In genomic region chr7:127107601-127108007, GRCh38 we compare ENCODE assay signal across 8 cellular contexts.
DNase-seq lines count a peak whose midpoint lies in the region; ATAC-seq, FAIRE-seq and TF ChIP-seq lines count a peak whose summit lies in the region.

No MANE protein-coding gene starts in this region.

- no peaks in the 10 kb centered on the region for H3K79me2 ChIP-seq in astrocyte (ENCODE audit: insufficient read depth, low read length)

- no peak for TF ChIP-seq POLR2A in thyroid gland (IDR thresholded peaks at IDR 0.05)

- H3K4me3 ChIP-seq in Caco-2 (ENCODE audit: low read depth, low read length), result no peak overlapping the region
- H3K4me3 ChIP-seq in astrocyte (ENCODE audit: insufficient read depth, low read depth, low read length), result no peak overlapping the region
- H3K4me3 ChIP-seq in kidney (ENCODE audit: low read length in 2 of 2), result no peak overlapping the region
- no peak overlapping the region for H3K4me3 ChIP-seq in thyroid gland (replicated peaks in 1 of 3)

- H3K27ac ChIP-seq in astrocyte (ENCODE audit: low read depth, low read length) (no peak overlapping the region), kidney (ENCODE audit: low read depth in 2 of 2, low read length in 2 of 2) (no peak overlapping the region), thyroid gland (no peak overlapping the region)

- H3K9ac ChIP-seq in astrocyte (ENCODE audit: low read length), result no peak overlapping the region
- no peak overlapping the region for H3K9ac ChIP-seq in kidney (ENCODE audit: low read length in 2 of 2)

- H3K9me3 Mint-ChIP-seq in Caco-2 (ENCODE audit: unreplicated experiment) (no peaks in the 10 kb centered on the region), astrocyte (ENCODE audit: unreplicated experiment) (no peaks in the 10 kb centered on the region)

- peak; percentile 37 for FAIRE-seq in astrocyte (lab: Jason Lieb, UNC)
- FAIRE-seq in kidney (lab: Jason Lieb, UNC), result no peak

- peak; percentile 33 to 75 for TF ChIP-seq CTCF in Caco-2 (IDR thresholded peaks at IDR 0.05; ENCODE audit: insufficient read depth in 1 of 2, low read depth in 1 of 2, low read length in 1 of 2, severe bottlenecking in 1 of 2, unreplicated experiment in 1 of 2)
- TF ChIP-seq CTCF in astrocyte (IDR thresholded peaks at IDR 0.05; ENCODE audit: insufficient read depth, low read depth, low read length), result peak; percentile 37
- TF ChIP-seq CTCF in kidney (IDR thresholded peaks at IDR 0.05; ENCODE audit: borderline replicate concordance, extremely low read depth, insufficient read depth), result peak; percentile 34
- peak in 3 of 6 experiments; percentile 19 to 34 (median 26) for TF ChIP-seq CTCF in thyroid gland (IDR thresholded peaks at IDR 0.05)

- no peaks in the 10 kb centered on the region for H3K4me1 Mint-ChIP-seq in Caco-2 (ENCODE audit: low read depth, unreplicated experiment)
- no peaks in the 10 kb centered on the region for H3K4me1 Mint-ChIP-seq in astrocyte (ENCODE audit: low read depth, unreplicated experiment)

- H3K36me3 Mint-ChIP-seq in Caco-2 (ENCODE audit: insufficient read depth, unreplicated experiment) (no peaks in the 10 kb centered on the region), astrocyte (ENCODE audit: low read depth, unreplicated experiment) (no peaks in the 10 kb centered on the region)

- H3K36me3 ChIP-seq in Caco-2 (ENCODE audit: control insufficient read depth, insufficient read depth, low read length) (no peaks in the 10 kb centered on the region), astrocyte (ENCODE audit: insufficient read depth, low read length) (no peaks in the 10 kb centered on the region), kidney (ENCODE audit: control insufficient read depth in 1 of 2, insufficient read depth in 2 of 2, low read length in 2 of 2) (no peaks in the 10 kb centered on the region), thyroid gland (no peaks in the 10 kb centered on the region)

- H2AFZ ChIP-seq in astrocyte (ENCODE audit: low read depth, low read length), result no peak overlapping the region

- H3K27ac Mint-ChIP-seq in Caco-2 (ENCODE audit: unreplicated experiment) (no peak overlapping the region), astrocyte (ENCODE audit: unreplicated experiment) (no peak overlapping the region)

- no peaks in the 10 kb centered on the region for H3K4me1 ChIP-seq in Caco-2
- H3K4me1 ChIP-seq in astrocyte (ENCODE audit: insufficient read depth, low read length), result no peaks in the 10 kb centered on the region
- H3K4me1 ChIP-seq in kidney (ENCODE audit: control insufficient read depth in 1 of 2, insufficient read depth in 1 of 2, low read depth in 1 of 2, low read length in 2 of 2), result no peaks in the 10 kb centered on the region
- H3K4me1 ChIP-seq in thyroid gland, result no peaks in the 10 kb centered on the region

- H4K20me1 ChIP-seq in astrocyte (ENCODE audit: insufficient read depth, low read length), result no peaks in the 10 kb centered on the region

- CTCF ChIA-PET in Caco-2 (lab: Charles Lee), result interaction anchor here (1.5 kb wide), 1 partner anchor 147 kb away, joined by 9 read pairs; no protein-coding TSS in a partner anchor

- H3K4me3 Mint-ChIP-seq in Caco-2 (ENCODE audit: unreplicated experiment), result no peak overlapping the region
- H3K4me3 Mint-ChIP-seq in astrocyte (ENCODE audit: unreplicated experiment), result no peak overlapping the region

- H3K27me3 ChIP-seq in Caco-2 (replicated peaks; ENCODE audit: control insufficient read depth, insufficient read depth, low read length) (no peaks in the 10 kb centered on the region), astrocyte (ENCODE audit: insufficient read depth, low read length) (no peaks in the 10 kb centered on the region), thyroid gland (no peaks in the 10 kb centered on the region)

- peak; percentile 88 for ATAC-seq in GM18907 (IDR thresholded peaks at IDR 0.05; ENCODE audit: unreplicated experiment)
- ATAC-seq in HG03025 (IDR thresholded peaks at IDR 0.05; ENCODE audit: low FRiP score, unreplicated experiment), result peak; percentile 91

- no TSS peak for BruUV-seq in Caco-2 (replicated peaks; lab: Mats Ljungman, UMichigan)

- DNase-seq in Caco-2 (peak; percentile 62 to 76), NCI-H345 treated with DMSO at 0.1 percent for 48 hours (lab: John Stamatoyannopoulos, UW; ENCODE audit: unreplicated experiment) (peak; percentile 10), astrocyte (ENCODE audit: low read depth) (peak; percentile 20), kidney (no peak), thyroid gland (peak; percentile 19 to 42), NCI-H2107 (lab: John Stamatoyannopoulos, UW) (no peak)

- 24 to 25% methylated on average over 5 of the region's 5 CpGs for WGBS in thyroid gland, 2 donors

- intact Hi-C loops in Caco-2 (cut with micrococcal nuclease; ENCODE audit: unreplicated experiment) (loop anchor here (1.0 kb wide), 3 partner anchors 51 to 407 kb away; no protein-coding TSS in a partner anchor), kidney (cut with DNase I) (no loop called here), thyroid gland (cut with DNase I) (no loop called here)

- POLR2A ChIA-PET in Caco-2 (lab: Charles Lee), result no interaction called here

- H3K27me3 Mint-ChIP-seq in Caco-2 (ENCODE audit: insufficient read depth, unreplicated experiment) (peaks cover 6% of the 10 kb centered on the region), astrocyte (ENCODE audit: low read depth, unreplicated experiment) (peaks cover 15% of the 10 kb centered on the region)

- H3K4me2 ChIP-seq in astrocyte (ENCODE audit: low read length), result no peak overlapping the region

- H3K9me3 ChIP-seq in Caco-2, result 0 out of 2 replicates have a peak, but pooled peaks cover 3% of the 10 kb centered on the region
- no peaks in the 10 kb centered on the region for H3K9me3 ChIP-seq in astrocyte (ENCODE audit: insufficient read depth, low read depth, low read length)
- no peaks in the 10 kb centered on the region for H3K9me3 ChIP-seq in kidney (ENCODE audit: control insufficient read depth in 1 of 2, low read length in 2 of 2)
- no peaks in the 10 kb centered on the region for H3K9me3 ChIP-seq in thyroid gland

Comparison
In these comparisons a context has a peak if more than half of its experiments do, and no peak if none do; other contexts are left out.
1. DNase-seq: peak in Caco-2 (2 of 2), NCI-H345 treated with DMSO at 0.1 percent for 48 hours (single experiment), astrocyte (single experiment) and thyroid gland (2 of 2); none in kidney (single experiment) and NCI-H2107 (single experiment).